ENCODE assay signal across 6 cellular contexts in the genomic region with DNA sequence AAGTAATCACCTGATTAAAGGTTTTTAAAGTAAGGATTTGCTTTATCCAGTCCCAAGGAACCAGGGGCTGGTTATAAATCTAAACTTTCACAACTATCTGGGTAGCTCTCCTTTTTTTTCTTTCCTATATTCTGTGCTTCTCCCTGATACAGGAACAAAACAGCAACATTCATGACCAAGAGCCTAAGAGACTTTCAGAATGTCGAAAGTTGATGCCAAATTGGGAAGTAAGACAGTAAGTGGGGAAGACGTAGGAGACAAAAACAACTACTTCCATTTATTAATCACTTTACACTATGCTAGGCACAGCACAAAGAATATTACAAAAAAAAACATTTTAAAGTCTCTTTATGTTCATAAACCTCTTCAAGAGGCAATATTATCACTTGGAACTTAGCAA.
"Had no signal": no experiment of that assay in that cellular context is flagged by ENCODE, and none has a peak within 500 bp of the region (broad histone marks: within the 10 kb centered on the region; RNA-seq: fewer than 3 reads in every experiment).

No MANE protein-coding gene starts in this region.

- DNase-seq: GM23248, GOT3, H7, HFFc6, IMR-90 had no signal

- FAIRE-seq: K562 had no signal
